In the genomic region with DNA sequence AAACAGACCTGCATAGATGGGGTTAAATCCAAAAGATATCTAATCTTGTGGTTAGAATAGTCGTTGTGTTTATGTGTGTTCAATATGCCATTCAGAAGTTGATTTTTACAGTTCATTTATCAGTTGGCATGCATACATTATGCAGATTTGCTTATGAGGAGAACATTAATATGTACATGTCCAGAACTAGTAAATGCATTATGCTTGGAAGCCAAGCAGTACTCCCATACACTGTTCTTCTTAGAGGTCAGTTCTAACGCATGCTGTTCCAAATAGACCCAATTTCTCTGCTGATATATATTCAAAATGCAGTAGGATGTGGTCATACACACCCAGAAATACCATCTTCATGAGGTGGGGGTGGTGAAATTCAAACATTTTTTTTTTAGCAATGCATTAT, we compare ENCODE assay signal across 18 cellular contexts. TPM values are rescaled to one million over a fixed set of nuclear protein-coding genes. Genes with fewer than 3 reads are reported as not detected.
DNase-seq lines count a peak whose midpoint lies in the region; ATAC-seq and TF ChIP-seq lines count a peak whose summit lies in the region.
"Had no signal": no experiment of that assay in that cellular context is flagged by ENCODE, and none has a peak within 500 bp of the region (broad histone marks: within the 10 kb centered on the region; RNA-seq: fewer than 3 reads in every experiment).

No MANE protein-coding gene starts in this region.

- no peak for TF ChIP-seq CTCF in brain (conservative IDR thresholded peaks at IDR 0.05)
- no peak for TF ChIP-seq CTCF in neural progenitor cell (IDR thresholded peaks at IDR 0.05)
- TF ChIP-seq CTCF in mammary epithelial cell (conservative IDR thresholded peaks at IDR 0.05 in 1 of 2, IDR thresholded peaks at IDR 0.05 in 1 of 2; ENCODE audit: extremely low read depth in 1 of 2, insufficient read depth in 1 of 2, low read depth in 1 of 2, low read length in 2 of 2): no peak

- WGBS in mammary epithelial cell (ENCODE audit: low coverage, missing lambda C conversion rate): 49% methylated on average over 2 of the region's 2 CpGs

- BruUV-seq in mammary epithelial cell (replicated peaks; lab: Mats Ljungman, UMichigan): no TSS peak

- no peaks in the 10 kb centered on the region for H3K27me3 ChIP-seq in HUES48 (ENCODE audit: control insufficient read depth, insufficient read depth, low read length)
- peaks cover 7% of the 10 kb centered on the region for H3K27me3 ChIP-seq in neural progenitor cell
- no peaks in the 10 kb centered on the region for H3K27me3 ChIP-seq in mammary epithelial cell (ENCODE audit: insufficient read depth, low read length)
- H3K27me3 ChIP-seq: SJCRH30 had no signal

- in situ Hi-C loops in mammary epithelial cell (cut with MboI; ENCODE audit: low sequenced_read_pairs in 2 of 2): no loop called here

- peak overlapping the region; percentile 90 for H3K4me2 ChIP-seq in neural progenitor cell
- no peak overlapping the region for H3K4me2 ChIP-seq in mammary epithelial cell (ENCODE audit: insufficient read depth, low read depth, low read length)

- H3K4me1 Mint-ChIP-seq in brain: peaks cover 29% of the 10 kb centered on the region
- peaks cover 13% of the 10 kb centered on the region for H3K4me1 Mint-ChIP-seq in neural progenitor cell

- no peaks in the 10 kb centered on the region for H3F3A ChIP-seq in neural progenitor cell (ENCODE audit: low read depth)

- DNase-seq in left ventricle myocardium superior (no peak), neural progenitor cell (ENCODE audit: low spot score) (no peak), mammary epithelial cell (no peak)
- DNase-seq: ACHN; CD8-positive, alpha-beta memory T cell; H7; Kasumi-1; MG63; NCI-H187; NCI-H2107; NCI-H510A treated with DMSO at 0.1 percent for 48 hours; PC-3; RPMI8226; SJCRH30 had no signal

- H3K27me3 Mint-ChIP-seq in brain (peaks cover 13% of the 10 kb centered on the region), neural progenitor cell (ENCODE audit: insufficient read depth, low read depth) (peaks cover 5% of the 10 kb centered on the region)
- H3K27me3 Mint-ChIP-seq: CD8-positive, alpha-beta memory T cell had no signal

- no peaks in the 10 kb centered on the region for H3K9me3 ChIP-seq in HUES48 (ENCODE audit: control insufficient read depth, insufficient read depth, low read length)
- H3K9me3 ChIP-seq in neural progenitor cell (ENCODE audit: low read depth): no peaks in the 10 kb centered on the region
- no peaks in the 10 kb centered on the region for H3K9me3 ChIP-seq in mammary epithelial cell (replicated peaks; ENCODE audit: insufficient read depth, low read length)
- H3K9me3 ChIP-seq: MG63, SJCRH30 had no signal

- H3K4me3 Mint-ChIP-seq in brain: peak overlapping the region; percentile 85 to 95 (median 89)
- H3K4me3 Mint-ChIP-seq in neural progenitor cell: no peak overlapping the region
- H3K4me3 Mint-ChIP-seq: CD8-positive, alpha-beta memory T cell had no signal

- intact Hi-C loops in left ventricle myocardium superior (cut with micrococcal nuclease) (no loop called here), mammary epithelial cell (cut with micrococcal nuclease) (no loop called here)

- H3K9ac ChIP-seq in HUES48 (ENCODE audit: low read depth, low read length): no peak overlapping the region
- H3K9ac ChIP-seq in neural progenitor cell: no peak overlapping the region
- no peak overlapping the region for H3K9ac ChIP-seq in mammary epithelial cell (ENCODE audit: insufficient read depth, low read length)

- H3K27ac Mint-ChIP-seq in brain: peak overlapping the region in 2 of 5 experiments; percentile 28 to 49
- H3K27ac Mint-ChIP-seq in neural progenitor cell: no peak overlapping the region
- H3K27ac Mint-ChIP-seq: CD8-positive, alpha-beta memory T cell had no signal

- ATAC-seq in left ventricle myocardium superior: peak; percentile 33
- ATAC-seq in GM18517 (IDR thresholded peaks at IDR 0.05; ENCODE audit: unreplicated experiment): no peak
- ATAC-seq in GM21423 (IDR thresholded peaks at IDR 0.05; ENCODE audit: unreplicated experiment): no peak
- ATAC-seq: PC-3 had no signal

- peaks cover 0 to 3% (median 0%) of the 10 kb centered on the region in 5 experiments for H3K9me3 Mint-ChIP-seq in brain
- H3K9me3 Mint-ChIP-seq in neural progenitor cell: no peaks in the 10 kb centered on the region

- H3K79me2 ChIP-seq in neural progenitor cell (ENCODE audit: low read depth) (no peaks in the 10 kb centered on the region), mammary epithelial cell (ENCODE audit: insufficient read depth, low read length) (no peaks in the 10 kb centered on the region)

- H2AFZ ChIP-seq in neural progenitor cell (replicated peaks): no peak overlapping the region
- H2AFZ ChIP-seq in mammary epithelial cell (ENCODE audit: low read depth, low read length): no peak overlapping the region

- CTCF ChIA-PET in mammary epithelial cell (lab: Charles Lee; ENCODE audit: low non-redundant PET): no interaction called here

- no peaks in the 10 kb centered on the region for H3K36me3 ChIP-seq in HUES48 (ENCODE audit: control insufficient read depth, insufficient read depth, low read length)
- H3K36me3 ChIP-seq in neural progenitor cell: no peaks in the 10 kb centered on the region
- H3K36me3 ChIP-seq in mammary epithelial cell (ENCODE audit: insufficient read depth, low read length): no peaks in the 10 kb centered on the region
- H3K36me3 ChIP-seq: MG63, SJCRH30 had no signal

- H3K4me1 ChIP-seq in HUES48 (ENCODE audit: control insufficient read depth, insufficient read depth, low read length): peaks cover 10% of the 10 kb centered on the region
- H3K4me1 ChIP-seq in neural progenitor cell: peaks cover 4% of the 10 kb centered on the region
- no peaks in the 10 kb centered on the region for H3K4me1 ChIP-seq in mammary epithelial cell (ENCODE audit: insufficient read depth, low read length)
- H3K4me1 ChIP-seq: SJCRH30 had no signal

- H4K20me1 ChIP-seq in neural progenitor cell (ENCODE audit: low read depth) (no peaks in the 10 kb centered on the region), mammary epithelial cell (ENCODE audit: insufficient read depth, low read length) (no peaks in the 10 kb centered on the region)

- H3K36me3 Mint-ChIP-seq in brain (no peaks in the 10 kb centered on the region), neural progenitor cell (no peaks in the 10 kb centered on the region)
- H3K36me3 Mint-ChIP-seq: CD8-positive, alpha-beta memory T cell had no signal

- H3K27ac ChIP-seq in HUES48 (ENCODE audit: low read depth, low read length): no peak overlapping the region
- no peak overlapping the region for H3K27ac ChIP-seq in neural progenitor cell
- H3K27ac ChIP-seq in mammary epithelial cell (ENCODE audit: insufficient read depth, low read depth, low read length): no peak overlapping the region
- H3K27ac ChIP-seq: SJCRH30 had no signal

- dilution Hi-C loops in mammary epithelial cell (cut with HindIII; ENCODE audit: low sequenced_read_pairs): no loop called here

- H3K4me3 ChIP-seq in HUES48 (ENCODE audit: low read depth, low read length) (peak overlapping the region; percentile 67; the same call in 1 of the 2 replicates), neural progenitor cell (no peak overlapping the region), mammary epithelial cell (replicated peaks in 1 of 3; ENCODE audit: insufficient read depth in 1 of 3, low read depth in 2 of 3, low read length in 3 of 3) (no peak overlapping the region)
- H3K4me3 ChIP-seq: MG63, SJCRH30 had no signal

RNA-seq across cellular contexts. Expression of a gene that starts 1.0 kb away (rescaled TPM):
- 12.7 TPM for polyA plus RNA-seq in brain (ENCODE audit: insufficient read depth, low read depth, low replicate concordance)
- total RNA-seq in left ventricle myocardium superior: 450 TPM
- total RNA-seq in neural progenitor cell (ENCODE audit: low replicate concordance): 6.6 and 7.0 TPM in 2 replicates
- not detected for total RNA-seq in mammary epithelial cell
- polyA plus RNA-seq in mammary epithelial cell: 0.15 TPM
- not detected for polyA minus RNA-seq in mammary epithelial cell
- total RNA-seq: CD8-positive, alpha-beta memory T cell; PC-3 had no signal
- polyA plus RNA-seq: CD8-positive, alpha-beta memory T cell had no signal

Comparison
In these comparisons a context has a peak if more than half of its experiments do, and no peak if none do; other contexts are left out.
1. RNA of a gene that starts 1.0 kb away (total RNA-seq): 450 TPM in left ventricle myocardium superior (single experiment); 6.6 to 7.0 TPM in neural progenitor cell and not detected in mammary epithelial cell; every median in the first group is over 10 times any median in the second.